Comparison of ENCODE assay signal across 8 cellular contexts in genomic region chrX:12949205-12949926, GRCh38. TPM values are rescaled to one million over a fixed set of nuclear protein-coding genes. Genes with fewer than 3 reads are reported as not detected.
DNase-seq lines count a peak whose midpoint lies in the region; ATAC-seq, FAIRE-seq and TF ChIP-seq lines count a peak whose summit lies in the region.

No MANE protein-coding gene starts in this region.

- ATAC-seq in HepG2 = no peak
- ATAC-seq in HG03095 (IDR thresholded peaks at IDR 0.05; ENCODE audit: unreplicated experiment) = no peak
- ATAC-seq in esophagus mucosa = no peak

- no peak overlapping the region for H2AFZ ChIP-seq in HepG2 (ENCODE audit: low read length)

- POLR2A ChIA-PET in HepG2 (lab: Yijun Ruan, JAX) = no interaction called here

- intact Hi-C loops in HepG2 (cut with micrococcal nuclease; ENCODE audit: unreplicated experiment) = no loop called here
- intact Hi-C loops in ascending aorta (cut with DNase I) = loop anchor here (5.0 kb wide), 1 partner anchor 698 kb away; no protein-coding TSS in a partner anchor

- peak overlapping the region; percentile 29 to 76 for H3K27ac ChIP-seq in liver (ENCODE audit: low read depth in 1 of 2, low read length in 2 of 2)
- no peak overlapping the region for H3K27ac ChIP-seq in HepG2 (ENCODE audit: extremely low read length, insufficient read depth, low read length)
- peak overlapping the region; percentile 64 to 71 for H3K27ac ChIP-seq in ascending aorta
- H3K27ac ChIP-seq in mesodermal cell (ENCODE audit: low read depth, low read length, severe bottlenecking) = peak overlapping the region; percentile 13
- no peak overlapping the region for H3K27ac ChIP-seq in endodermal cell (ENCODE audit: low read depth, low read length)

- TF ChIP-seq EP300 in HepG2 (IDR thresholded peaks at IDR 0.05; ENCODE audit: low read depth in 2 of 2, low read length in 2 of 2) (no peak), HepG2 (CRISPR knock-in tag; IDR thresholded peaks at IDR 0.05; ENCODE audit: borderline replicate concordance) (no peak)

- H3K79me2 ChIP-seq in HepG2 (ENCODE audit: insufficient read depth, low read length) = no peaks in the 10 kb centered on the region

- no peak for FAIRE-seq in HepG2 (lab: Jason Lieb, UNC)

- CTCF ChIA-PET in HepG2 (lab: Yijun Ruan, JAX; ENCODE audit: low intra/inter-chr PET ratio, low total read pairs) = no interaction called here

- in situ Hi-C loops in HepG2 (cut with HindIII; ENCODE audit: extremely low pct_ligation_motif_present, low pct_unique_long_range_greater_than_20kb) = no loop called here

- H3K36me3 Mint-ChIP-seq in endodermal cell (ENCODE audit: low read depth) = no peaks in the 10 kb centered on the region

- H3K9me3 Mint-ChIP-seq in endodermal cell = peaks cover 76% of the 10 kb centered on the region

- TF ChIP-seq RAD21 in liver (IDR thresholded peaks at IDR 0.05) = no peak
- TF ChIP-seq RAD21 in HepG2 (CRISPR knock-in tag; IDR thresholded peaks at IDR 0.05) = no peak

- no peak for DNase-seq in HepG2 (ENCODE audit: low spot score)
- no peak for DNase-seq in ascending aorta (ENCODE audit: low spot score in 2 of 2)
- no peak for DNase-seq in endodermal cell
- no peak for DNase-seq in NCI-H1417 treated with DMSO at 0.1 percent for 48 hours (lab: John Stamatoyannopoulos, UW)

- H3K27me3 ChIP-seq in liver (ENCODE audit: control insufficient read depth in 4 of 4, insufficient read depth in 4 of 4, low read length in 3 of 4) = no peaks in the 10 kb centered on the region
- no peaks in the 10 kb centered on the region for H3K27me3 ChIP-seq in HepG2 (ENCODE audit: control insufficient read depth in 1 of 2, insufficient read depth in 2 of 2, low read length in 2 of 2)
- H3K27me3 ChIP-seq in ascending aorta = no peaks in the 10 kb centered on the region
- H3K27me3 ChIP-seq in endodermal cell (ENCODE audit: control insufficient read depth, insufficient read depth, low read length, poor library complexity, severe bottlenecking) = no peaks in the 10 kb centered on the region

- WGBS in liver = 74% methylated on average over 5 of the region's 5 CpGs
- 68% methylated on average over 3 of the region's 5 CpGs for WGBS in HepG2 (ENCODE audit: low lambda C conversion rate)
- WGBS in mesodermal cell (ENCODE audit: insufficient coverage in 2 of 2), 2 experiments = 60% methylated on average over 1 of the region's 5 CpGs; no CpG with 5 or more reads in 1 of the 2 experiments
- 74 to 100% methylated on average over 1 to 5 of the region's 5 CpGs for WGBS in endodermal cell (ENCODE audit: insufficient coverage in 1 of 2, insufficient read length in 1 of 2), 2 experiments

- H3K4me1 ChIP-seq in liver (ENCODE audit: control insufficient read depth in 4 of 4, insufficient read depth in 4 of 4, low read length in 3 of 4) (peaks cover 4 to 15% (median 11%) of the 10 kb centered on the region in 4 donors), HepG2 (ENCODE audit: insufficient read depth, low read length) (peaks cover 55% of the 10 kb centered on the region), ascending aorta (peaks cover 0 to 6% of the 10 kb centered on the region in 2 donors), mesodermal cell (ENCODE audit: control insufficient read depth, insufficient read depth, low read length, poor library complexity, severe bottlenecking) (peaks cover 17% of the 10 kb centered on the region), endodermal cell (ENCODE audit: control insufficient read depth, insufficient read depth, low read length) (no peaks in the 10 kb centered on the region)

- H3K4me3 ChIP-seq in liver (ENCODE audit: low read depth in 1 of 3, low read length in 3 of 3) = no peak overlapping the region
- H3K4me3 ChIP-seq in HepG2 (replicated peaks in 1 of 3; ENCODE audit: insufficient read depth in 1 of 3, low read depth in 2 of 3, low read length in 3 of 3) = no peak overlapping the region
- H3K4me3 ChIP-seq in ascending aorta = no peak overlapping the region
- no peak overlapping the region for H3K4me3 ChIP-seq in mesodermal cell (ENCODE audit: extremely low read depth, insufficient read depth, low read length, poor library complexity, severe bottlenecking)
- no peak overlapping the region for H3K4me3 ChIP-seq in endodermal cell (ENCODE audit: low read length)

- no peak overlapping the region for H3K27ac Mint-ChIP-seq in endodermal cell

- no peaks in the 10 kb centered on the region for H3K27me3 Mint-ChIP-seq in endodermal cell (ENCODE audit: insufficient read depth)

- no peak overlapping the region for H3K9ac ChIP-seq in liver (ENCODE audit: low read depth in 1 of 2, low read length in 2 of 2)
- H3K9ac ChIP-seq in HepG2 (ENCODE audit: insufficient read depth, low read depth, low read length) = no peak overlapping the region
- no peak overlapping the region for H3K9ac ChIP-seq in endodermal cell (ENCODE audit: extremely low read depth, low read length, poor library complexity, severe bottlenecking)

- TF ChIP-seq POLR2A in HepG2 (IDR thresholded peaks at IDR 0.05; ENCODE audit: insufficient read depth in 1 of 2, low read depth in 2 of 2, low read length in 2 of 2) = no peak

- H3K9me3 ChIP-seq in liver (ENCODE audit: control insufficient read depth in 4 of 4, low read length in 3 of 4) (no peaks in the 10 kb centered on the region), HepG2 (ENCODE audit: low read length) (no peaks in the 10 kb centered on the region), ascending aorta (no peaks in the 10 kb centered on the region), mesodermal cell (ENCODE audit: control insufficient read depth, low read length) (no peaks in the 10 kb centered on the region), endodermal cell (ENCODE audit: control insufficient read depth, low read length) (no peaks in the 10 kb centered on the region)

- no peak overlapping the region for H3K4me3 Mint-ChIP-seq in endodermal cell

- TF ChIP-seq CTCF in liver (IDR thresholded peaks at IDR 0.05; ENCODE audit: low read depth, low read length, missing input control) (no peak), HepG2 (CRISPR knock-in tag; IDR thresholded peaks at IDR 0.05) (no peak), ascending aorta (IDR thresholded peaks at IDR 0.05) (no peak), endodermal cell (conservative IDR thresholded peaks at IDR 0.05) (no peak)

- no peaks in the 10 kb centered on the region for H3K36me3 ChIP-seq in liver (ENCODE audit: control insufficient read depth in 4 of 4, insufficient read depth in 3 of 4, low read depth in 1 of 4, low read length in 3 of 4)
- H3K36me3 ChIP-seq in HepG2 (replicated peaks in 1 of 2; ENCODE audit: control insufficient read depth in 1 of 2, insufficient read depth in 2 of 2, low read length in 2 of 2) = no peaks in the 10 kb centered on the region
- no peaks in the 10 kb centered on the region for H3K36me3 ChIP-seq in ascending aorta
- H3K36me3 ChIP-seq in mesodermal cell (ENCODE audit: control insufficient read depth, insufficient read depth, low read length) = no peaks in the 10 kb centered on the region
- no peaks in the 10 kb centered on the region for H3K36me3 ChIP-seq in endodermal cell (ENCODE audit: control insufficient read depth, insufficient read depth, low read length)

- no peak overlapping the region for H3K4me2 ChIP-seq in HepG2 (ENCODE audit: low read depth, low read length)

- BruUV-seq in HepG2 (replicated peaks; lab: Mats Ljungman, UMichigan) = no TSS peak

- no peaks in the 10 kb centered on the region for H4K20me1 ChIP-seq in HepG2 (ENCODE audit: insufficient read depth, low read length)

- peaks cover 31% of the 10 kb centered on the region for H3K4me1 Mint-ChIP-seq in endodermal cell

RNA-seq across cellular contexts. Expression of gene TMSB4X, which starts 25.5 kb away (rescaled TPM):
- total RNA-seq in liver = 1,000 to 10,000 TPM in 1 of 2 donors, 100 to 1,000 TPM in 1; 658 to 1,704 TPM
- polyA plus RNA-seq in liver = 100 to 1,000 TPM; 752 to 881 TPM
- 10.5 and 15.9 TPM in 2 replicates for total RNA-seq in HepG2 (2016; rRNA removed; fragmentation: Illumina TruSeq; extraction: Trizol)
- total RNA-seq in HepG2 (2016; cell fraction: cytosol; rRNA removed; fragmentation: Illumina TruSeq; extraction: Trizol; ENCODE audit: low read depth) = 6.0 and 6.1 TPM in 2 replicates
- 13.6 and 19.1 TPM in 2 replicates for total RNA-seq in HepG2 (2016; cell fraction: insoluble cytoplasmic fraction; rRNA removed; fragmentation: Illumina TruSeq; extraction: Trizol)
- 8.9 and 9.5 TPM in 2 replicates for total RNA-seq in HepG2 (2016; cell fraction: membrane; rRNA removed; fragmentation: Illumina TruSeq; extraction: Trizol)
- 4.1 and 5.6 TPM in 2 replicates for total RNA-seq in HepG2 (2016; cell fraction: nucleus; rRNA removed; fragmentation: Illumina TruSeq; extraction: Trizol)
- 29.6 and 50.7 TPM in 2 replicates for polyA plus RNA-seq in HepG2 (2011; rRNA removed)
- polyA plus RNA-seq in HepG2 (2011; cell fraction: cytosol; rRNA removed) = 16.3 and 38.0 TPM in 2 replicates
- polyA plus RNA-seq in HepG2 (2011; cell fraction: nucleus; rRNA removed) = 3.7 and 8.2 TPM in 2 replicates
- polyA plus RNA-seq in HepG2 (2012) = 14.4 and 69.9 TPM in 2 replicates
- 5.4 and 6.7 TPM in 2 replicates for polyA plus RNA-seq in HepG2 (2016; cell fraction: cytosol; fragmentation: Illumina TruSeq; extraction: Trizol; ENCODE audit: low read depth)
- 17.5 and 21.0 TPM in 2 replicates for polyA plus RNA-seq in HepG2 (2016; cell fraction: insoluble cytoplasmic fraction; fragmentation: Illumina TruSeq; extraction: Trizol; ENCODE audit: low read depth)
- 6.6 and 8.1 TPM in 2 replicates for polyA plus RNA-seq in HepG2 (2016; cell fraction: membrane; fragmentation: Illumina TruSeq; extraction: Trizol; ENCODE audit: low read depth)
- polyA plus RNA-seq in HepG2 (2016; cell fraction: nucleus; fragmentation: Illumina TruSeq; extraction: Trizol; ENCODE audit: insufficient read depth, low read depth) = 7.5 and 7.7 TPM in 2 replicates
- polyA minus RNA-seq in HepG2 (2011; rRNA and poly(A)+ RNA removed; ENCODE audit: low replicate concordance) = 10.0 and 228 TPM in 2 replicates
- polyA minus RNA-seq in HepG2 (2011; cell fraction: cytosol; rRNA and poly(A)+ RNA removed) = 14.2 and 18.9 TPM in 2 replicates
- 7.5 and 12.3 TPM in 2 replicates for polyA minus RNA-seq in HepG2 (2011; cell fraction: nucleus; rRNA and poly(A)+ RNA removed)
- total RNA-seq in ascending aorta = 2,397 TPM
- 2,997 TPM for polyA plus RNA-seq in mesodermal cell (2013, experiment 1 of 2)
- 3,008 TPM for polyA plus RNA-seq in mesodermal cell (2013, experiment 2 of 2)
- 1,000 to 10,000 TPM; 1,539 to 2,456 TPM for total RNA-seq in endodermal cell
- polyA plus RNA-seq in endodermal cell (2013, experiment 1 of 2) = 2,887 TPM
- polyA plus RNA-seq in endodermal cell (2013, experiment 2 of 2) = 3,134 TPM
- 1,041 TPM for total RNA-seq in esophagus mucosa

RNA-seq across cellular contexts. Expression of gene TLR8, which starts 42.9 kb away (rescaled TPM):
- 1 to 10 TPM; 3.2 to 4.6 TPM for total RNA-seq in liver
- 1 to 10 TPM in 1 of 2 donors, under 1 TPM in 1; 0.28 to 1.0 TPM for polyA plus RNA-seq in liver
- not detected in 2 replicates for total RNA-seq in HepG2 (2016; rRNA removed; fragmentation: Illumina TruSeq; extraction: Trizol)
- not detected in 2 replicates for total RNA-seq in HepG2 (2016; cell fraction: cytosol; rRNA removed; fragmentation: Illumina TruSeq; extraction: Trizol; ENCODE audit: low read depth)
- total RNA-seq in HepG2 (2016; cell fraction: insoluble cytoplasmic fraction; rRNA removed; fragmentation: Illumina TruSeq; extraction: Trizol) = not detected in 2 replicates
- not detected in 2 replicates for total RNA-seq in HepG2 (2016; cell fraction: membrane; rRNA removed; fragmentation: Illumina TruSeq; extraction: Trizol)
- not detected in 2 replicates for total RNA-seq in HepG2 (2016; cell fraction: nucleus; rRNA removed; fragmentation: Illumina TruSeq; extraction: Trizol)
- not detected in 2 replicates for polyA plus RNA-seq in HepG2 (2011; rRNA removed)
- polyA plus RNA-seq in HepG2 (2011; cell fraction: cytosol; rRNA removed) = not detected in 2 replicates
- not detected in 2 replicates for polyA plus RNA-seq in HepG2 (2011; cell fraction: nucleus; rRNA removed)
- polyA plus RNA-seq in HepG2 (2012) = not detected in 2 replicates
- not detected in 2 replicates for polyA plus RNA-seq in HepG2 (2016; cell fraction: cytosol; fragmentation: Illumina TruSeq; extraction: Trizol; ENCODE audit: low read depth)
- not detected in 2 replicates for polyA plus RNA-seq in HepG2 (2016; cell fraction: insoluble cytoplasmic fraction; fragmentation: Illumina TruSeq; extraction: Trizol; ENCODE audit: low read depth)
- not detected in 2 replicates for polyA plus RNA-seq in HepG2 (2016; cell fraction: membrane; fragmentation: Illumina TruSeq; extraction: Trizol; ENCODE audit: low read depth)
- polyA plus RNA-seq in HepG2 (2016; cell fraction: nucleus; fragmentation: Illumina TruSeq; extraction: Trizol; ENCODE audit: insufficient read depth, low read depth) = not detected in 2 replicates
- not detected in 2 replicates for polyA minus RNA-seq in HepG2 (2011; rRNA and poly(A)+ RNA removed; ENCODE audit: low replicate concordance)
- polyA minus RNA-seq in HepG2 (2011; cell fraction: cytosol; rRNA and poly(A)+ RNA removed) = not detected in 2 replicates
- not detected in 2 replicates for polyA minus RNA-seq in HepG2 (2011; cell fraction: nucleus; rRNA and poly(A)+ RNA removed)
- 0.53 TPM for total RNA-seq in ascending aorta
- not detected for polyA plus RNA-seq in mesodermal cell (2013, experiment 1 of 2)
- not detected for polyA plus RNA-seq in mesodermal cell (2013, experiment 2 of 2)
- not detected for total RNA-seq in endodermal cell
- not detected for polyA plus RNA-seq in endodermal cell (2013, experiment 1 of 2)
- polyA plus RNA-seq in endodermal cell (2013, experiment 2 of 2) = not detected
- total RNA-seq in esophagus mucosa = 0.32 TPM

Comparison
In these comparisons a context has a peak if more than half of its experiments do, and no peak if none do; other contexts are left out.
1. H3K27ac ChIP-seq: peak in liver (2 of 2), ascending aorta (2 of 2) and mesodermal cell (single experiment); none in HepG2 (single experiment) and endodermal cell (single experiment).
2. RNA of gene TMSB4X, which starts 25.5 kb away (total RNA-seq): 1,539 to 2,456 TPM in endodermal cell, 2,397 TPM in ascending aorta (single experiment), 658 to 1,704 TPM in liver and 1,041 TPM in esophagus mucosa (single experiment); 4.1 to 19.1 TPM in HepG2; every median in the first group is over 10 times any median in the second.